In genomic region chr14:69056389-69056788, GRCh38 we compare ENCODE assay signal across 9 cellular contexts.
DNase-seq lines count a peak whose midpoint lies in the region; ATAC-seq, FAIRE-seq and TF ChIP-seq lines count a peak whose summit lies in the region.
"Had no signal": no experiment of that assay in that cellular context is flagged by ENCODE, and none has a peak within 500 bp of the region (broad histone marks: within the 10 kb centered on the region; RNA-seq: fewer than 3 reads in every experiment).

No MANE protein-coding gene starts in this region.

- peaks cover 73% of the 10 kb centered on the region for H3K36me3 ChIP-seq in CD4-positive, CD25-positive, alpha-beta regulatory T cell (ENCODE audit: control insufficient read depth, insufficient read depth, low read length)
- H3K36me3 ChIP-seq in body of pancreas (replicated peaks in 1 of 2; ENCODE audit: insufficient read depth in 1 of 2, low read depth in 2 of 2): peaks cover 3 to 19% of the 10 kb centered on the region in 2 donors
- peaks cover 30 to 44% of the 10 kb centered on the region in 2 donors for H3K36me3 ChIP-seq in kidney (ENCODE audit: control insufficient read depth in 1 of 2, insufficient read depth in 2 of 2, low read length in 2 of 2)
- H3K36me3 ChIP-seq in tibial nerve: peaks cover 0 to 72% (median 8%) of the 10 kb centered on the region in 3 donors

- DNase-seq in CD4-positive, CD25-positive, alpha-beta regulatory T cell: peak in 2 of 3 donors; percentile 13 to 44
- DNase-seq in NB4 (ENCODE audit: low read depth) (peak; percentile 24), left kidney (ENCODE audit: low read depth, low spot score) (peak; percentile 70), body of pancreas (no peak), kidney (no peak), tibial nerve (ENCODE audit: low spot score in 2 of 2) (no peak), HUDEP-2 (lab: John Stamatoyannopoulos, UW; ENCODE audit: unreplicated experiment in 76 of 76) (no peak)
- DNase-seq: left lung had no signal

- ATAC-seq in CD4-positive, CD25-positive, alpha-beta regulatory T cell (ENCODE audit: low read depth in 2 of 2): no peak
- ATAC-seq in body of pancreas: no peak
- ATAC-seq: left lung had no signal

- H3K27me3 ChIP-seq in CD4-positive, CD25-positive, alpha-beta regulatory T cell (ENCODE audit: control insufficient read depth, insufficient read depth, low read length): no peaks in the 10 kb centered on the region
- H3K27me3 ChIP-seq in body of pancreas: no peaks in the 10 kb centered on the region
- H3K27me3 ChIP-seq in tibial nerve: no peaks in the 10 kb centered on the region
- H3K27me3 ChIP-seq: left lung had no signal

- H3K4me1 ChIP-seq in CD4-positive, CD25-positive, alpha-beta regulatory T cell (ENCODE audit: control insufficient read depth, insufficient read depth, low read length, poor library complexity, severe bottlenecking): no peaks in the 10 kb centered on the region
- H3K4me1 ChIP-seq in body of pancreas: peaks cover under 1% of the 10 kb centered on the region
- H3K4me1 ChIP-seq in kidney (ENCODE audit: control insufficient read depth in 1 of 2, insufficient read depth in 1 of 2, low read depth in 1 of 2, low read length in 2 of 2): peaks cover 4 to 14% of the 10 kb centered on the region in 2 donors
- H3K4me1 ChIP-seq in tibial nerve: peaks cover 0 to 17% (median under 1%) of the 10 kb centered on the region in 4 donors

- TF ChIP-seq EP300 in tibial nerve (IDR thresholded peaks at IDR 0.05): no peak

- H3K36me3 Mint-ChIP-seq in CD4-positive, CD25-positive, alpha-beta regulatory T cell: peaks cover 32% of the 10 kb centered on the region
- H3K36me3 Mint-ChIP-seq in brain: peaks cover 68% of the 10 kb centered on the region

- H3K9me3 Mint-ChIP-seq in CD4-positive, CD25-positive, alpha-beta regulatory T cell: no peaks in the 10 kb centered on the region
- no peaks in the 10 kb centered on the region for H3K9me3 Mint-ChIP-seq in brain

- H3K9ac ChIP-seq in kidney (ENCODE audit: low read length in 2 of 2): no peak overlapping the region

- H3K4me1 Mint-ChIP-seq in CD4-positive, CD25-positive, alpha-beta regulatory T cell: peaks cover 0 to 12% (median 7%) of the 10 kb centered on the region in 4 donors
- peaks cover 43% of the 10 kb centered on the region for H3K4me1 Mint-ChIP-seq in brain

- no peaks in the 10 kb centered on the region for H3K27me3 Mint-ChIP-seq in CD4-positive, CD25-positive, alpha-beta regulatory T cell
- H3K27me3 Mint-ChIP-seq in brain: no peaks in the 10 kb centered on the region

- no peak overlapping the region for H3K27ac ChIP-seq in CD4-positive, CD25-positive, alpha-beta regulatory T cell (ENCODE audit: insufficient read depth, low read length, poor library complexity, severe bottlenecking)
- H3K27ac ChIP-seq in body of pancreas (no peak overlapping the region), kidney (ENCODE audit: low read depth in 2 of 2, low read length in 2 of 2) (no peak overlapping the region), tibial nerve (no peak overlapping the region)
- H3K27ac ChIP-seq: left lung had no signal

- H3K27ac Mint-ChIP-seq in CD4-positive, CD25-positive, alpha-beta regulatory T cell: peak overlapping the region in 2 of 3 donors; percentile 28 to 48
- H3K27ac Mint-ChIP-seq in brain: peak overlapping the region; percentile 0 to 91 (median 54)

- intact Hi-C loops in body of pancreas (cut with DNase I): no loop called here
- intact Hi-C loops in kidney (cut with DNase I): no loop called here

- TF ChIP-seq CTCF in NB4 (IDR thresholded peaks at IDR 0.05; ENCODE audit: low read depth, low read length): no peak
- peak in 1 of 2 experiments; percentile 40 for TF ChIP-seq CTCF in brain (conservative IDR thresholded peaks at IDR 0.05)
- TF ChIP-seq CTCF in body of pancreas (IDR thresholded peaks at IDR 0.05): no peak
- no peak for TF ChIP-seq CTCF in kidney (IDR thresholded peaks at IDR 0.05; ENCODE audit: borderline replicate concordance, extremely low read depth, insufficient read depth)
- TF ChIP-seq CTCF in tibial nerve (IDR thresholded peaks at IDR 0.05): no peak

- H3K4me3 ChIP-seq in CD4-positive, CD25-positive, alpha-beta regulatory T cell (ENCODE audit: low read depth, low read length): no peak overlapping the region
- H3K4me3 ChIP-seq in NB4 (ENCODE audit: low read depth, low read length) (no peak overlapping the region), body of pancreas (no peak overlapping the region), kidney (ENCODE audit: low read length in 2 of 2) (no peak overlapping the region), tibial nerve (no peak overlapping the region)
- H3K4me3 ChIP-seq: left lung had no signal

- no peak for TF ChIP-seq POLR2A in NB4 (IDR thresholded peaks at IDR 0.05; ENCODE audit: extremely low read depth, insufficient read length)
- no peak for TF ChIP-seq POLR2A in body of pancreas (IDR thresholded peaks at IDR 0.05)
- TF ChIP-seq POLR2A in tibial nerve (IDR thresholded peaks at IDR 0.05): no peak

- no peak overlapping the region for H3K4me3 Mint-ChIP-seq in CD4-positive, CD25-positive, alpha-beta regulatory T cell
- peak overlapping the region in 1 of 5 experiments; percentile 1 for H3K4me3 Mint-ChIP-seq in brain

- H3K9me3 ChIP-seq in CD4-positive, CD25-positive, alpha-beta regulatory T cell (ENCODE audit: control insufficient read depth in 2 of 2, low read length in 2 of 2): no peaks in the 10 kb centered on the region
- H3K9me3 ChIP-seq in body of pancreas: no peaks in the 10 kb centered on the region
- no peaks in the 10 kb centered on the region for H3K9me3 ChIP-seq in kidney (ENCODE audit: control insufficient read depth in 1 of 2, low read length in 2 of 2)
- H3K9me3 ChIP-seq in tibial nerve: no peaks in the 10 kb centered on the region
- H3K9me3 ChIP-seq: left lung had no signal

- no peak for FAIRE-seq in kidney (lab: Jason Lieb, UNC)

- WGBS in body of pancreas, 2 donors: 44 to 50% methylated on average over 3 of the region's 3 CpGs
- 31 to 44% methylated on average over 3 of the region's 3 CpGs for WGBS in tibial nerve, 2 donors

Comparison
In these comparisons a context has a peak if more than half of its experiments do, and no peak if none do; other contexts are left out.
1. DNase-seq: peak in CD4-positive, CD25-positive, alpha-beta regulatory T cell (2 of 3), NB4 (single experiment) and left kidney (single experiment); none in body of pancreas (0 of 4), kidney (single experiment), tibial nerve (0 of 2) and HUDEP-2 (0 of 76).